Comparison of ENCODE assay signal across 7 cellular contexts in the genomic region with DNA sequence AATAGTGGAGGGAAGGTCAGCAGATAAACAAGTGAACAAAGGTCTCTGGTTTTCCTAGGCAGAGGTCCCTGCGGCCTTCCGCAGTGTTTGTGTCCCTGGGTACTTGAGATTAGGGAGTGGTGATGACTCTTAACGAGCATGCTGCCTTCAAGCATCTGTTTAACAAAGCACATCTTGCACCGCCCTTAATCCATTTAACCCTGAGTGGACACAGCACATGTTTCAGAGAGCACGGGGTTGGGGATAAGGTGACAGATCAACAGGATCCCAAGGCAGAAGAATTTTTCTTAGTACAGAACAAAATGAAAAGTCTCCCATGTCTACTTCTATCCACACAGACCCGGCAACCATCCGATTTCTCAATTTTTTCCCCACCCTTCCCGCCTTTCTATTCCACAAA. TPM values are rescaled to one million over a fixed set of nuclear protein-coding genes. Genes with fewer than 3 reads are reported as not detected.
"Had no signal": no experiment of that assay in that cellular context is flagged by ENCODE, and none has a peak within 500 bp of the region (broad histone marks: within the 10 kb centered on the region; RNA-seq: fewer than 3 reads in every experiment).

No MANE protein-coding gene starts in this region.

RNA-seq across cellular contexts. Expression of a gene that starts 57.4 kb away (rescaled TPM):
- total RNA-seq: M059J, PC-9, Peyer's patch, Right ventricle myocardium inferior, SJCRH30, SK-MEL-5, T-cell had no signal
